9 cellular contexts compared by ENCODE assay signal in the genomic region with DNA sequence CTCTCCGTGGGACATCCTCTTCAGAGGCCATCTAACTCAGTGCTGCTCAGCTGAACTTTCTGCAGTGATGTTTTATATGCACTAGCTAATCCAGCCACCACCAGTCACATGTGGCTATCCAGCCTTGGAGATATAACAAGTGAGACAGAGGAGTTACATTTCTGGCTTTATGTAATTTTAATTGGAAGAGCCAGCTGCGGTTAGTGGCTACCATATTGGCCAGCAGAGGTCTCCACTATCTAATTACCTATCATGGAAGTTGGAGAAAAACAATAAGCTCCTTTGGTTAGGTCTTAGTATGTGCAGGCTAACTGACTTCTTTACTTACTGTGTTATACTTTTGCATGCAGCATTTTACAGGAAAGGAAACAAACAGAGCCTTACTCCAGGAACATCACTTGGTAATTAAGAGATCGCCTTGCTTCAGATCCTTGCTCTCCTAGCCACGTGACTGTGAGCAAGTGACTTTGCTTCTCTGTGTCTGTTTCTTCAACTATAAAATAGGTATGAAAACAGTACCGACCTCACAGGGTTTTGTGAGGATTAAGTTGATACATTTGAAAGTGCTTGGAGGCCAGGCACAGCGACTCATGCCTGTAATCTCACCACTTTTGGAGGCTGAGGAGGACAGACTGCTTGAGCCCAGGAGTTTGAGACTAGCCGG. TPM values are rescaled to one million over a fixed set of nuclear protein-coding genes. Genes with fewer than 3 reads are reported as not detected.
DNase-seq lines count a peak whose midpoint lies in the region; ATAC-seq and TF ChIP-seq lines count a peak whose summit lies in the region.
"Had no signal": no experiment of that assay in that cellular context is flagged by ENCODE, and none has a peak within 500 bp of the region (broad histone marks: within the 10 kb centered on the region; RNA-seq: fewer than 3 reads in every experiment).

No MANE protein-coding gene starts in this region.

- H3K27me3 ChIP-seq in HCT116 (ENCODE audit: insufficient read depth, low read length): no peaks in the 10 kb centered on the region

- H3K27ac ChIP-seq in HCT116 (ENCODE audit: low read depth, low read length): no peak overlapping the region
- no peak overlapping the region for H3K27ac ChIP-seq in OCI-LY7 (ENCODE audit: low read depth, low read length, poor library complexity, severe bottlenecking)
- H3K27ac ChIP-seq: SJCRH30 had no signal

- no peaks in the 10 kb centered on the region for H4K20me1 ChIP-seq in HCT116 (ENCODE audit: insufficient read depth)
- H4K20me1 ChIP-seq in OCI-LY7 (ENCODE audit: insufficient read depth, low read length): no peaks in the 10 kb centered on the region

- H3K4me1 Mint-ChIP-seq in nephron progenitor cell: peaks cover 23% of the 10 kb centered on the region

- POLR2A ChIA-PET in HCT116 (lab: Charles Lee) (interaction anchor here (0.9 to 5.4 kb wide), 5 partner anchors 19 to 99 kb away, joined by 3 to 49 read pairs (median 6); a partner anchor contains a TSS), OCI-LY7 (lab: Charles Lee) (interaction anchor here (0.5 to 0.7 kb wide), 3 partner anchors 132 to 1585 kb away, joined by 3 read pairs; no protein-coding TSS in a partner anchor)

- TF ChIP-seq CTCF in HCT116 (IDR thresholded peaks at IDR 0.05 in 2 of 3, conservative IDR thresholded peaks at IDR 0.05 in 1 of 3; ENCODE audit: borderline replicate concordance in 1 of 3, insufficient read depth in 1 of 3, low read depth in 2 of 3, low read length in 2 of 3) (peak; percentile 72 to 87 (median 83)), OCI-LY7 (conservative IDR thresholded peaks at IDR 0.05; ENCODE audit: low read length) (peak; percentile 82), epithelial cell of esophagus (IDR thresholded peaks at IDR 0.05; ENCODE audit: insufficient read depth, low read depth, low read length, missing control alignments) (peak; percentile 76), nephron progenitor cell (IDR thresholded peaks at IDR 0.05) (peak; percentile 67)

- H3K9me2 ChIP-seq in HCT116 (ENCODE audit: insufficient read depth): no peaks in the 10 kb centered on the region
- H3K9me2 ChIP-seq in OCI-LY7 (ENCODE audit: insufficient read depth, low read length): no peaks in the 10 kb centered on the region

- H3K36me3 Mint-ChIP-seq in nephron progenitor cell (ENCODE audit: low read depth): no peaks in the 10 kb centered on the region

- H3K4me1 ChIP-seq in HCT116 (ENCODE audit: control insufficient read depth in 1 of 2, insufficient read depth in 2 of 2, low read length in 2 of 2) (peaks cover 18 to 54% of the 10 kb centered on the region in 2 experiments), OCI-LY7 (ENCODE audit: insufficient read depth, low read length, poor library complexity, severe bottlenecking) (no peaks in the 10 kb centered on the region)
- H3K4me1 ChIP-seq: SJCRH30 had no signal

- no peak overlapping the region for H3K9ac ChIP-seq in HCT116 (ENCODE audit: low read length)

- peak; percentile 71 for TF ChIP-seq RAD21 in HCT116 (IDR thresholded peaks at IDR 0.05; ENCODE audit: low read depth)

- no peaks in the 10 kb centered on the region for H3K79me2 ChIP-seq in HCT116 (ENCODE audit: insufficient read depth, low read length)
- no peaks in the 10 kb centered on the region for H3K79me2 ChIP-seq in OCI-LY7 (ENCODE audit: insufficient read depth, low read depth, low read length)

- peaks cover 86% of the 10 kb centered on the region for H3K27me3 Mint-ChIP-seq in nephron progenitor cell (ENCODE audit: low read depth, poor library complexity)

- 0 out of 2 replicates have a peak overlapping the region, but pooled peaks have one; percentile 80 for H3K4me2 ChIP-seq in HCT116 (ENCODE audit: low read length)
- H3K4me2 ChIP-seq in OCI-LY7 (ENCODE audit: low read length): no peak overlapping the region

- H3K9me3 ChIP-seq in HCT116 (ENCODE audit: control insufficient read depth in 1 of 2, insufficient read depth in 1 of 2, low read depth in 1 of 2, low read length in 2 of 2) (no peaks in the 10 kb centered on the region), OCI-LY7 (ENCODE audit: low read length) (no peaks in the 10 kb centered on the region)
- H3K9me3 ChIP-seq: SJCRH30 had no signal

- ATAC-seq in HCT116 (0 out of 2 replicates have a peak, but pooled peaks have one; percentile 1), HG02852 (IDR thresholded peaks at IDR 0.05; ENCODE audit: unreplicated experiment) (no peak)

- H3K36me3 ChIP-seq in HCT116 (ENCODE audit: control insufficient read depth in 1 of 2, insufficient read depth in 2 of 2, low read length in 2 of 2): no peaks in the 10 kb centered on the region
- no peaks in the 10 kb centered on the region for H3K36me3 ChIP-seq in OCI-LY7 (ENCODE audit: insufficient read depth, low read length)
- H3K36me3 ChIP-seq: SJCRH30 had no signal

- intact Hi-C loops in HCT116 (cut with micrococcal nuclease) (loop anchor here (1.0 kb wide), 1 partner anchor 73 kb away; no protein-coding TSS in a partner anchor), OCI-LY7 (cut with micrococcal nuclease; ENCODE audit: unreplicated experiment) (no loop called here)

- H3K9me3 Mint-ChIP-seq in nephron progenitor cell: peaks cover 18% of the 10 kb centered on the region

- no peak overlapping the region for H2AFZ ChIP-seq in HCT116 (ENCODE audit: low read depth, low read length, poor library complexity, severe bottlenecking)
- H2AFZ ChIP-seq in OCI-LY7 (ENCODE audit: low read length): 0 out of 2 replicates have a peak overlapping the region, but pooled peaks have one; percentile 42

- no peak overlapping the region for H3K27ac Mint-ChIP-seq in nephron progenitor cell

- peak; percentile 57 for DNase-seq in COR-L47 (lab: John Stamatoyannopoulos, UW)
- no peak for DNase-seq in HCT116 (ENCODE audit: low read depth, low spot score)
- peak; percentile 40 for DNase-seq in OCI-LY7 (ENCODE audit: low spot score)
- peak; percentile 58 for DNase-seq in epithelial cell of esophagus (ENCODE audit: low read depth)
- DNase-seq in nephron progenitor cell: no peak
- no peak for DNase-seq in central memory CD4-positive, alpha-beta T cell
- DNase-seq in T1000 (lab: John Stamatoyannopoulos, UW): no peak

- H3K4me3 Mint-ChIP-seq in nephron progenitor cell: no peak overlapping the region

- H3K4me3 ChIP-seq in HCT116 (replicated peaks in 1 of 2; ENCODE audit: low read depth in 1 of 2, low read length in 2 of 2) (no peak overlapping the region), OCI-LY7 (ENCODE audit: low read depth, low read length, poor library complexity, severe bottlenecking) (no peak overlapping the region), epithelial cell of esophagus (ENCODE audit: low read length) (no peak overlapping the region)
- H3K4me3 ChIP-seq: SJCRH30 had no signal

- CTCF ChIA-PET in HCT116 (lab: Charles Lee) (interaction anchor here (0.7 to 7.3 kb wide), 13 partner anchors 8 to 225 kb away, joined by 3 to 140 read pairs (median 5); a partner anchor contains a TSS), OCI-LY7 (lab: Charles Lee; ENCODE audit: unreplicated experiment) (no interaction called here)

- TF ChIP-seq POLR2A in HCT116 (IDR thresholded peaks at IDR 0.05; ENCODE audit: borderline replicate concordance, extremely low read depth, insufficient read depth, insufficient read length): no peak

- RAD21 ChIA-PET in HCT116 (lab: Charles Lee; ENCODE audit: low non-redundant PET in 1 of 2, low total read pairs in 2 of 2, uncharacterized antibody in 2 of 2, unreplicated experiment in 2 of 2): interaction anchor here (0.7 to 1.6 kb wide), 4 partner anchors 75 to 317 kb away, joined by 3 to 10 read pairs (median 4); no protein-coding TSS in a partner anchor

- BruUV-seq in HCT116 (replicated peaks; lab: Mats Ljungman, UMichigan) (no TSS peak), OCI-LY7 (replicated peaks; lab: Mats Ljungman, UMichigan) (no TSS peak)

TF ChIP-seq in HCT116, 20 proteins besides CTCF, POLR2A, EP300 and RAD21:
- TF ChIP-seq TCF7L2 (IDR thresholded peaks at IDR 0.05; ENCODE audit: borderline replicate concordance, extremely low read depth, insufficient read depth, insufficient read length) (no peak), CBX3 (IDR thresholded peaks at IDR 0.05; ENCODE audit: low read depth) (peak; percentile 16; the same call in 1 of the 2 replicates), SP1 (IDR thresholded peaks at IDR 0.05; ENCODE audit: low read depth) (peak; percentile 12; the same call in 1 of the 2 replicates)

RNA-seq across cellular contexts. Expression of a gene that starts 1.6 kb away (rescaled TPM):
- 33.6 TPM for total RNA-seq in HCT116 (2021; ENCODE audit: unreplicated experiment)
- polyA plus RNA-seq in HCT116 (2012): 37.4 and 37.8 TPM in 2 replicates
- not detected in 2 replicates for total RNA-seq in OCI-LY7 (2014; rRNA removed; shearing (Covaris generic))
- total RNA-seq in OCI-LY7 (2022): not detected in 2 replicates
- total RNA-seq: SJCRH30 had no signal

RNA-seq across cellular contexts. Expression of a gene that starts 5.3 kb away (rescaled TPM):
- total RNA-seq in HCT116 (2021; ENCODE audit: unreplicated experiment) (not detected), OCI-LY7 (2022) (not detected in 2 replicates)
- 1.5 and 1.6 TPM in 2 replicates for polyA plus RNA-seq in HCT116 (2012)
- total RNA-seq in OCI-LY7 (2014; rRNA removed; shearing (Covaris generic)): not detected in 2 replicates
- total RNA-seq: SJCRH30 had no signal

RNA-seq across cellular contexts. Expression of a gene that starts 13.7 kb away (rescaled TPM):
- not detected for total RNA-seq in HCT116 (2021; ENCODE audit: unreplicated experiment)
- 0.09 TPM in 1 of 2 replicates, not detected in the other for polyA plus RNA-seq in HCT116 (2012)
- not detected in 2 replicates for total RNA-seq in OCI-LY7 (2014; rRNA removed; shearing (Covaris generic))
- not detected in 2 replicates for total RNA-seq in OCI-LY7 (2022)
- total RNA-seq: SJCRH30 had no signal

RNA-seq across cellular contexts. Expression of a gene that starts 19.7 kb away (rescaled TPM):
- 92.8 TPM for total RNA-seq in HCT116 (2021; ENCODE audit: unreplicated experiment)
- 149 and 150 TPM in 2 replicates for polyA plus RNA-seq in HCT116 (2012)
- total RNA-seq in OCI-LY7 (2014; rRNA removed; shearing (Covaris generic)): not detected in 2 replicates
- total RNA-seq in OCI-LY7 (2022): not detected in 2 replicates
- total RNA-seq: SJCRH30 had no signal

RNA-seq across cellular contexts. Expression of a gene that starts 37.4 kb away (rescaled TPM):
- total RNA-seq in HCT116 (2021; ENCODE audit: unreplicated experiment): 30.5 TPM
- polyA plus RNA-seq in HCT116 (2012): 31.4 and 34.2 TPM in 2 replicates
- not detected in 2 replicates for total RNA-seq in OCI-LY7 (2014; rRNA removed; shearing (Covaris generic))
- total RNA-seq in OCI-LY7 (2022): not detected in 2 replicates
- total RNA-seq: SJCRH30 had no signal

Comparison
In these comparisons a context has a peak if more than half of its experiments do, and no peak if none do; other contexts are left out.
1. DNase-seq: peak in COR-L47 (single experiment), OCI-LY7 (single experiment) and epithelial cell of esophagus (single experiment); none in HCT116 (single experiment), nephron progenitor cell (single experiment), central memory CD4-positive, alpha-beta T cell (single experiment) and T1000 (single experiment).
2. RNA of a gene that starts 1.6 kb away (total RNA-seq): 33.6 TPM in HCT116 (single experiment); not detected in OCI-LY7; every median in the first group is over 10 times any median in the second.
3. Peak in every context shown above with its lines, with median percentiles within 50 percentile points of each other: CTCF ChIP-seq.